In the genomic region with DNA sequence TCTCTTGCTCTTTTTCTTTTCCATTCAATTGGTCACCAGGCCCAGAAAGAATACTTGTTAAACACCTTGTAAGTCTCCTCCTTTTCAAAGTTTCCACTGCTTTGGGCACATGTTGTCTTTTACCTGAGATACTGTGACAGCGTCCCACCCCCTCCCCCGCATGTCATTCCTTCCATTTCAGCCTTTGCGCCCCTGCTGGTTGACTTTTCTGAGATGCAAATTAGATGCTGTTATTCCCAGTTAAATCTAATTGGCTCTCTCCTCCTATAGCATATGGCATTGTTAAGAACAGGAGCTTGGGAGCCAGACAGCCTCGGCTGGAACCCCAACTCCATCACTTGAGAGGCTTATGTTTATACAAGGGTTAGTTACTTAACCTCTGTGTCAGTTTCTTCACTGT, we compare ENCODE assay signal across 1 cellular context.
TF ChIP-seq lines count a peak whose summit lies in the region.

No MANE protein-coding gene starts in this region.

TF ChIP-seq in GM23338, 12 proteins besides CTCF, POLR2A, EP300 and RAD21 (continued from another document):
- TF ChIP-seq, protein P1, sequence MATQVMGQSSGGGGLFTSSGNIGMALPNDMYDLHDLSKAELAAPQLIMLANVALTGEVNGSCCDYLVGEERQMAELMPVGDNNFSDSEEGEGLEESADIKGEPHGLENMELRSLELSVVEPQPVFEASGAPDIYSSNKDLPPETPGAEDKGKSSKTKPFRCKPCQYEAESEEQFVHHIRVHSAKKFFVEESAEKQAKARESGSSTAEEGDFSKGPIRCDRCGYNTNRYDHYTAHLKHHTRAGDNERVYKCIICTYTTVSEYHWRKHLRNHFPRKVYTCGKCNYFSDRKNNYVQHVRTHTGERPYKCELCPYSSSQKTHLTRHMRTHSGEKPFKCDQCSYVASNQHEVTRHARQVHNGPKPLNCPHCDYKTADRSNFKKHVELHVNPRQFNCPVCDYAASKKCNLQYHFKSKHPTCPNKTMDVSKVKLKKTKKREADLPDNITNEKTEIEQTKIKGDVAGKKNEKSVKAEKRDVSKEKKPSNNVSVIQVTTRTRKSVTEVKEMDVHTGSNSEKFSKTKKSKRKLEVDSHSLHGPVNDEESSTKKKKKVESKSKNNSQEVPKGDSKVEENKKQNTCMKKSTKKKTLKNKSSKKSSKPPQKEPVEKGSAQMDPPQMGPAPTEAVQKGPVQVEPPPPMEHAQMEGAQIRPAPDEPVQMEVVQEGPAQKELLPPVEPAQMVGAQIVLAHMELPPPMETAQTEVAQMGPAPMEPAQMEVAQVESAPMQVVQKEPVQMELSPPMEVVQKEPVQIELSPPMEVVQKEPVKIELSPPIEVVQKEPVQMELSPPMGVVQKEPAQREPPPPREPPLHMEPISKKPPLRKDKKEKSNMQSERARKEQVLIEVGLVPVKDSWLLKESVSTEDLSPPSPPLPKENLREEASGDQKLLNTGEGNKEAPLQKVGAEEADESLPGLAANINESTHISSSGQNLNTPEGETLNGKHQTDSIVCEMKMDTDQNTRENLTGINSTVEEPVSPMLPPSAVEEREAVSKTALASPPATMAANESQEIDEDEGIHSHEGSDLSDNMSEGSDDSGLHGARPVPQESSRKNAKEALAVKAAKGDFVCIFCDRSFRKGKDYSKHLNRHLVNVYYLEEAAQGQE (IDR thresholded peaks at IDR 0.05; ENCODE audit: unreplicated experiment): no peak
- no peak for TF ChIP-seq EZH2 (IDR thresholded peaks at IDR 0.05; ENCODE audit: low read depth, unreplicated experiment)
- TF ChIP-seq, protein P2, sequence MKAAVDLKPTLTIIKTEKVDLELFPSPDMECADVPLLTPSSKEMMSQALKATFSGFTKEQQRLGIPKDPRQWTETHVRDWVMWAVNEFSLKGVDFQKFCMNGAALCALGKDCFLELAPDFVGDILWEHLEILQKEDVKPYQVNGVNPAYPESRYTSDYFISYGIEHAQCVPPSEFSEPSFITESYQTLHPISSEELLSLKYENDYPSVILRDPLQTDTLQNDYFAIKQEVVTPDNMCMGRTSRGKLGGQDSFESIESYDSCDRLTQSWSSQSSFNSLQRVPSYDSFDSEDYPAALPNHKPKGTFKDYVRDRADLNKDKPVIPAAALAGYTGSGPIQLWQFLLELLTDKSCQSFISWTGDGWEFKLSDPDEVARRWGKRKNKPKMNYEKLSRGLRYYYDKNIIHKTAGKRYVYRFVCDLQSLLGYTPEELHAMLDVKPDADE (IDR thresholded peaks at IDR 0.05): no peak
